Comparison of ENCODE assay signal across 6 cellular contexts in genomic region chr12:94469522-94469921, GRCh38.
"Had no signal": no experiment of that assay in that cellular context is flagged by ENCODE, and none has a peak within 500 bp of the region (broad histone marks: within the 10 kb centered on the region; RNA-seq: fewer than 3 reads in every experiment).

No MANE protein-coding gene starts in this region.

- DNase-seq: IMR-90, KBM-7, KG1 had no signal

- H3K27ac ChIP-seq: HL-60, KMS-11 had no signal

- H3K4me3 ChIP-seq: K562 had no signal
